Comparison of ENCODE assay signal across 6 cellular contexts in genomic region chr6:29114964-29115363, GRCh38. TPM values are rescaled to one million over a fixed set of nuclear protein-coding genes. Genes with fewer than 3 reads are reported as not detected.
"Had no signal": no experiment of that assay in that cellular context is flagged by ENCODE, and none has a peak within 500 bp of the region (broad histone marks: within the 10 kb centered on the region; RNA-seq: fewer than 3 reads in every experiment).

No MANE protein-coding gene starts in this region.

RNA-seq across cellular contexts. Expression of gene OR2J3, which starts 7.1 kb away (rescaled TPM):
- total RNA-seq: HepG2, HT-29, HT1080, IMR-90 had no signal
- polyA plus RNA-seq: IgD-negative memory B cell, IMR-90 had no signal

RNA-seq across cellular contexts. Expression of gene OR2J1, which starts 15.7 kb away (rescaled TPM):
- total RNA-seq: HepG2, HT-29, HT1080, IMR-90, K562 had no signal
- polyA plus RNA-seq: IgD-negative memory B cell, IMR-90, K562 had no signal

RNA-seq across cellular contexts. Expression of gene OR2B3, which starts 27.9 kb away (rescaled TPM):
- total RNA-seq: HepG2, HT-29, HT1080, IMR-90, K562 had no signal
- polyA plus RNA-seq: HepG2, IgD-negative memory B cell, IMR-90, K562 had no signal

RNA-seq across cellular contexts. Expression of gene OR2J2, which starts 55.7 kb away (rescaled TPM):
- total RNA-seq: HepG2, HT-29, HT1080, IMR-90, K562 had no signal
- polyA plus RNA-seq: IgD-negative memory B cell, IMR-90, K562 had no signal
